9 cellular contexts compared by ENCODE assay signal in genomic region chr20:2713285-2713684, GRCh38. TPM values are rescaled to one million over a fixed set of nuclear protein-coding genes. Genes with fewer than 3 reads are reported as not detected.
A peak's percentile ranks its signal among the peaks of the same experiment; 100 is the strongest.
DNase-seq lines count a peak whose midpoint lies in the region; ATAC-seq and TF ChIP-seq lines count a peak whose summit lies in the region.
"Had no signal": no experiment of that assay in that cellular context is flagged by ENCODE, and none has a peak within 500 bp of the region (broad histone marks: within the 10 kb centered on the region; RNA-seq: fewer than 3 reads in every experiment).

No MANE protein-coding gene starts in this region.

- peaks cover 0 to 2% (median 0%) of the 10 kb centered on the region in 3 donors for H3K4me1 Mint-ChIP-seq in T-cell

- no peaks in the 10 kb centered on the region for H3K36me3 Mint-ChIP-seq in T-cell

- peak; percentile 13; the same call in 1 of the 2 replicates for TF ChIP-seq CTCF in HEK293 (tag by site-specific recombination; IDR thresholded peaks at IDR 0.05)
- peak; percentile 16 to 28 (median 22) for TF ChIP-seq CTCF in right lobe of liver (IDR thresholded peaks at IDR 0.05)

- peaks cover 0 to 6% (median 0%) of the 10 kb centered on the region in 3 donors for H3K9me3 Mint-ChIP-seq in T-cell
- H3K9me3 Mint-ChIP-seq: dendritic cell treated with granulocyte-macrophage colony-stimulating factor and Interleukin-4, amounts not matched to agents 40 ng/mL and 50 ng/mL, for 4 days had no signal

- intact Hi-C loops in right lobe of liver (cut with DNase I) = no loop called here

- no peak overlapping the region for H3K27ac Mint-ChIP-seq in T-cell
- H3K27ac Mint-ChIP-seq: dendritic cell treated with granulocyte-macrophage colony-stimulating factor and Interleukin-4, amounts not matched to agents 40 ng/mL and 50 ng/mL, for 4 days had no signal

- H3K36me3 ChIP-seq in HEK293 (ENCODE audit: control insufficient read depth in 2 of 2, insufficient read depth in 1 of 2, low read length in 2 of 2) (peaks cover 0 to 13% of the 10 kb centered on the region in 2 experiments; a peak in 1 of 3 replicates), right lobe of liver (no peaks in the 10 kb centered on the region)

- H3K4me1 ChIP-seq in HEK293 (ENCODE audit: control insufficient read depth, insufficient read depth, low read length) = no peaks in the 10 kb centered on the region
- H3K4me1 ChIP-seq in right lobe of liver = no peaks in the 10 kb centered on the region

- 10% methylated on average over 3 of the region's 3 CpGs for WGBS in right lobe of liver (ENCODE audit: insufficient coverage, low coverage, low lambda C conversion rate, missing lambda C conversion rate)

- no peaks in the 10 kb centered on the region for H3K9me3 ChIP-seq in HEK293 (ENCODE audit: control insufficient read depth, insufficient read depth, low read depth, low read length)
- peaks cover 0 to 5% (median 0%) of the 10 kb centered on the region in 4 donors for H3K9me3 ChIP-seq in right lobe of liver

- H3K4me3 ChIP-seq in HEK293 (ENCODE audit: low read depth, low read length) (no peak overlapping the region), right lobe of liver (no peak overlapping the region)
- H3K4me3 ChIP-seq: smooth muscle cell had no signal

- CTCF ChIA-PET in HEK293 (lab: Yijun Ruan, JAX) = interaction anchor here (0.6 to 2.4 kb wide), 14 partner anchors 11 to 287 kb away, joined by 3 to 9 read pairs (median 4); no protein-coding TSS in a partner anchor
- CTCF ChIA-PET in T-cell (lab: Charles Lee) = interaction anchor here (1.0 to 2.8 kb wide), 9 partner anchors 16 to 152 kb away, joined by 3 to 24 read pairs (median 5); no protein-coding TSS in a partner anchor

- DNase-seq in DMS 273 (lab: John Stamatoyannopoulos, UW; ENCODE audit: unreplicated experiment) = peak; percentile 55
- DNase-seq in T-cell = peak in 1 of 34 experiments; percentile 25
- DNase-seq in right lobe of liver = no peak
- DNase-seq in iPS-NIHi11 (ENCODE audit: low spot score) = no peak
- no peak for DNase-seq in NCI-H345 (lab: John Stamatoyannopoulos, UW)

- POLR2A ChIA-PET in HEK293 (lab: Yijun Ruan, JAX) (no interaction called here), T-cell (lab: Charles Lee) (interaction anchor here in 1 of 2 donors (1.4 kb wide), 1 partner anchor 29 kb away, joined by 4 read pairs; no protein-coding TSS in a partner anchor)

- no peak for TF ChIP-seq POLR2A in right lobe of liver (IDR thresholded peaks at IDR 0.05)

- no peak overlapping the region for H3K4me3 Mint-ChIP-seq in T-cell
- H3K4me3 Mint-ChIP-seq: dendritic cell treated with granulocyte-macrophage colony-stimulating factor and Interleukin-4, amounts not matched to agents 40 ng/mL and 50 ng/mL, for 4 days had no signal

- no peaks in the 10 kb centered on the region for H3K27me3 ChIP-seq in right lobe of liver

- H3K27me3 Mint-ChIP-seq in T-cell = peaks cover 0 to 5% of the 10 kb centered on the region in 2 donors

- ATAC-seq in T-cell (replicated peaks in 1 of 4) = peak; percentile 75 to 92 (median 82)
- ATAC-seq in right lobe of liver = peak in 2 of 4 donors; percentile 30 to 44
- no peak for ATAC-seq in GM19467 (IDR thresholded peaks at IDR 0.05; ENCODE audit: unreplicated experiment)

- H3K27ac ChIP-seq in HEK293 (ENCODE audit: extremely low read depth, low read depth, low read length) = no peak overlapping the region
- H3K27ac ChIP-seq in right lobe of liver = no peak overlapping the region

TF ChIP-seq in HEK293, 187 proteins besides CTCF, POLR2A, EP300 and RAD21:
- TF ChIP-seq MZF1 (tag by site-specific recombination; IDR thresholded peaks at IDR 0.05; ENCODE audit: borderline replicate concordance) = no peak
- TF ChIP-seq ZNF169 (tag by site-specific recombination; IDR thresholded peaks at IDR 0.05) = no peak
- peak; percentile 53 for TF ChIP-seq ZNF654 (tag by site-specific recombination; IDR thresholded peaks at IDR 0.05; ENCODE audit: low read depth)
- no peak for TF ChIP-seq ZNF610 (tag by site-specific recombination; IDR thresholded peaks at IDR 0.05; ENCODE audit: borderline replicate concordance)
TF ChIP-seq in HEK293: peak in this region for 1.

RNA-seq across cellular contexts. Expression of gene EBF4, which starts 20.7 kb away (rescaled TPM):
- total RNA-seq in T-cell (10 to 100 TPM in 1 of 5 donors, 1 to 10 TPM in 4; 4.2 to 10.5 (median 6.8) TPM), right lobe of liver (10 to 100 TPM in 1 of 6 experiments, 1 to 10 TPM in 5; 2.8 to 16.6 (median 6.2) TPM)

RNA-seq across cellular contexts. Expression of gene IDH3B, which starts 49.3 kb away (rescaled TPM):
- total RNA-seq in T-cell (100 to 1,000 TPM; 101 to 147 (median 117) TPM), right lobe of liver (10 to 100 TPM; 37.6 to 78.1 (median 43.6) TPM)
